Comparison of ENCODE assay signal across 16 cellular contexts in genomic region chr1:200314085-200314750, GRCh38.
DNase-seq lines count a peak whose midpoint lies in the region; ATAC-seq and TF ChIP-seq lines count a peak whose summit lies in the region.
"Had no signal": no experiment of that assay in that cellular context is flagged by ENCODE, and none has a peak within 500 bp of the region (broad histone marks: within the 10 kb centered on the region; RNA-seq: fewer than 3 reads in every experiment).

No MANE protein-coding gene starts in this region.

- H3K79me2 ChIP-seq in GM23338 (replicated peaks; ENCODE audit: insufficient read depth): no peaks in the 10 kb centered on the region
- H3K79me2 ChIP-seq in smooth muscle cell (ENCODE audit: low read depth): no peaks in the 10 kb centered on the region

- H3K9me2 ChIP-seq in GM23338 (ENCODE audit: insufficient read depth): no peaks in the 10 kb centered on the region

- H3K27ac Mint-ChIP-seq in GM23338: peak overlapping the region; percentile 36; the same call in 1 of the 2 replicates
- H3K27ac Mint-ChIP-seq: activated CD4-positive, alpha-beta memory T cell treated with anti-CD3 and anti-CD28 coated beads, Interleukin-2, amount 10 ng/mL, durations not matched to agents 7 days and 5 days; CD8-positive, alpha-beta T cell had no signal

- no peaks in the 10 kb centered on the region for H3K36me3 Mint-ChIP-seq in GM23338 (ENCODE audit: low read depth)
- H3K36me3 Mint-ChIP-seq: CD8-positive, alpha-beta T cell had no signal

- no peak overlapping the region for H3K9ac ChIP-seq in smooth muscle cell (ENCODE audit: low read depth)

- H3K4me3 Mint-ChIP-seq in GM23338: peak overlapping the region; percentile 15; the same call in 2 of the 3 replicates
- H3K4me3 Mint-ChIP-seq: activated CD4-positive, alpha-beta memory T cell treated with anti-CD3 and anti-CD28 coated beads, Interleukin-2, amount 10 ng/mL, durations not matched to agents 7 days and 5 days; CD8-positive, alpha-beta T cell had no signal

- in situ Hi-C loops in brain microvascular endothelial cell (cut with HindIII; ENCODE audit: low pct_ligation_motif_present, low sequenced_read_pairs): no loop called here

- H3K4me1 Mint-ChIP-seq in GM23338: peaks cover 9% of the 10 kb centered on the region
- H3K4me1 Mint-ChIP-seq: activated CD4-positive, alpha-beta memory T cell treated with anti-CD3 and anti-CD28 coated beads, Interleukin-2, amount 10 ng/mL, durations not matched to agents 7 days and 5 days had no signal

- peak overlapping the region; percentile 35; the same call in 1 of the 2 replicates for H3K4me2 ChIP-seq in GM23338
- H3K4me2 ChIP-seq in smooth muscle cell: peak overlapping the region; percentile 37

- H3K27ac ChIP-seq in GM23338 (ENCODE audit: low read depth) (no peak overlapping the region), brain microvascular endothelial cell (no peak overlapping the region), smooth muscle cell (ENCODE audit: low read depth) (no peak overlapping the region)
- H3K27ac ChIP-seq: esophagus muscularis mucosa had no signal

- ATAC-seq in GM23338: peak; percentile 68
- no peak for ATAC-seq in HG02973 (IDR thresholded peaks at IDR 0.05; ENCODE audit: unreplicated experiment)
- no peak for ATAC-seq in GM21576 (IDR thresholded peaks at IDR 0.05; ENCODE audit: unreplicated experiment)
- ATAC-seq: CD8-positive, alpha-beta T cell; stimulated activated naive CD8-positive, alpha-beta T cell treated with anti-CD3 and anti-CD28 coated beads, Interleukin-15, Interleukin-2, amounts not matched to agents 100 U/mL and 50 U/mL, for 24 hours had no signal

- H3K27me3 Mint-ChIP-seq in GM23338 (ENCODE audit: insufficient read depth, low read depth, poor library complexity): no peaks in the 10 kb centered on the region

- no peaks in the 10 kb centered on the region for H3F3A ChIP-seq in GM23338 (replicated peaks; ENCODE audit: low read depth)
- H3F3A ChIP-seq in smooth muscle cell (ENCODE audit: low read depth): no peaks in the 10 kb centered on the region

- H4K20me1 ChIP-seq in GM23338 (replicated peaks; ENCODE audit: insufficient read depth) (no peaks in the 10 kb centered on the region), smooth muscle cell (ENCODE audit: low read depth) (no peaks in the 10 kb centered on the region)

- H2AFZ ChIP-seq in GM23338 (no peak overlapping the region), smooth muscle cell (ENCODE audit: low read depth) (peak overlapping the region; percentile 16)

- peaks cover 10% of the 10 kb centered on the region for H3K4me1 ChIP-seq in GM23338 (ENCODE audit: insufficient read depth)
- H3K4me1 ChIP-seq in smooth muscle cell (ENCODE audit: low read depth): peaks cover 13% of the 10 kb centered on the region
- H3K4me1 ChIP-seq: esophagus muscularis mucosa had no signal

- H3K36me3 ChIP-seq in GM23338 (ENCODE audit: insufficient read depth) (no peaks in the 10 kb centered on the region), brain microvascular endothelial cell (replicated peaks) (no peaks in the 10 kb centered on the region), smooth muscle cell (ENCODE audit: low read depth) (no peaks in the 10 kb centered on the region)
- H3K36me3 ChIP-seq: esophagus muscularis mucosa had no signal

- TF ChIP-seq CTCF in GM23338 (conservative IDR thresholded peaks at IDR 0.05; ENCODE audit: low read depth in 2 of 2) (no peak), brain microvascular endothelial cell (IDR thresholded peaks at IDR 0.05; ENCODE audit: low read depth, low read length, missing control alignments) (no peak), smooth muscle cell (IDR thresholded peaks at IDR 0.05; ENCODE audit: borderline replicate concordance, insufficient read depth, poor library complexity, severe bottlenecking) (no peak)

- H3K27me3 ChIP-seq in GM23338 (ENCODE audit: insufficient read depth) (no peaks in the 10 kb centered on the region), brain microvascular endothelial cell (replicated peaks) (no peaks in the 10 kb centered on the region), smooth muscle cell (ENCODE audit: low read depth) (no peaks in the 10 kb centered on the region)

- H3K9me3 ChIP-seq in smooth muscle cell (replicated peaks; ENCODE audit: low read depth): no peaks in the 10 kb centered on the region
- H3K9me3 ChIP-seq: esophagus muscularis mucosa had no signal

- no peaks in the 10 kb centered on the region for H3K9me3 Mint-ChIP-seq in GM23338
- H3K9me3 Mint-ChIP-seq: activated CD4-positive, alpha-beta memory T cell treated with anti-CD3 and anti-CD28 coated beads, Interleukin-2, amount 10 ng/mL, durations not matched to agents 7 days and 5 days; CD8-positive, alpha-beta T cell had no signal

- 58% methylated on average over 5 of the region's 5 CpGs for WGBS in smooth muscle cell (ENCODE audit: low lambda C conversion rate)

- DNase-seq in GM23338 (ENCODE audit: low spot score): no peak
- DNase-seq in brain microvascular endothelial cell: peak; percentile 51
- DNase-seq in left kidney (ENCODE audit: low read depth, low spot score): peak; percentile 20
- DNase-seq in smooth muscle cell (lab: John Stamatoyannopoulos, UW; ENCODE audit: unreplicated experiment): no peak
- DNase-seq in NCI-H69 (lab: John Stamatoyannopoulos, UW): no peak
- DNase-seq: activated CD4-positive, alpha-beta memory T cell treated with anti-CD3 and anti-CD28 coated beads, Interleukin-2, amount 10 ng/mL, durations not matched to agents 7 days and 5 days; activated effector memory CD4-positive, alpha-beta T cell treated with anti-CD3 and anti-CD28 coated beads, Interleukin-2, amount 50 U/mL, for 16 hours; CD8-positive, alpha-beta T cell; cerebellar nuclear complex; NCI-H1417 treated with DMSO at 0.1 percent for 48 hours; NCI-H524; RPMI8226; stimulated activated naive CD8-positive, alpha-beta T cell treated with anti-CD3 and anti-CD28 coated beads, Interleukin-15, Interleukin-2, amounts not matched to agents 100 U/mL and 50 U/mL, for 24 hours had no signal

- no peak overlapping the region for H3K4me3 ChIP-seq in GM23338
- no peak overlapping the region for H3K4me3 ChIP-seq in brain microvascular endothelial cell (ENCODE audit: low read depth, low read length)
- H3K4me3 ChIP-seq in smooth muscle cell: no peak overlapping the region
- H3K4me3 ChIP-seq: esophagus muscularis mucosa had no signal

TF ChIP-seq in GM23338, 12 proteins besides CTCF, POLR2A, EP300 and RAD21 (continues in another document):
- no peak for TF ChIP-seq ZNF114 (CRISPR knock-in tag; IDR thresholded peaks at IDR 0.05)
- TF ChIP-seq CREB1 (CRISPR knock-in tag; IDR thresholded peaks at IDR 0.05; ENCODE audit: low read depth): no peak
- TF ChIP-seq ZNF462 (CRISPR knock-in tag; IDR thresholded peaks at IDR 0.05): no peak

Comparison
In these comparisons a context has a peak if more than half of its experiments do, and no peak if none do; other contexts are left out.
1. DNase-seq: peak in brain microvascular endothelial cell (single experiment) and left kidney (single experiment); none in GM23338 (single experiment), smooth muscle cell (single experiment) and NCI-H69 (single experiment).